8 cellular contexts compared by ENCODE assay signal in genomic region chr2:71069376-71069775, GRCh38. TPM values are rescaled to one million over a fixed set of nuclear protein-coding genes. Genes with fewer than 3 reads are reported as not detected.
DNase-seq lines count a peak whose midpoint lies in the region; ATAC-seq and TF ChIP-seq lines count a peak whose summit lies in the region.

No MANE protein-coding gene starts in this region.

- no peak overlapping the region for H3K27ac ChIP-seq in iPS DF 6.9 (ENCODE audit: low read length)
- H3K27ac ChIP-seq in spleen = peak overlapping the region in 7 of 8 donors; percentile 96 to 99 (median 99)

- peak overlapping the region; percentile 98 for H3K27ac Mint-ChIP-seq in activated CD8-positive, alpha-beta T cell treated with anti-CD3 and anti-CD28 coated beads for 36 hours

- ATAC-seq in activated CD8-positive, alpha-beta T cell treated with anti-CD3 and anti-CD28 coated beads for 36 hours = no peak
- no peak for ATAC-seq in HG03457 (IDR thresholded peaks at IDR 0.05; ENCODE audit: unreplicated experiment)

- POLR2A ChIA-PET in activated CD8-positive, alpha-beta T cell treated with anti-CD3 and anti-CD28 coated beads for 36 hours (lab: Charles Lee) = interaction anchor here (0.7 to 2.5 kb wide), 6 partner anchors 13 to 260 kb away, joined by 3 to 21 read pairs (median 6); partner anchors contain the start of genes MCEE and MPHOSPH10

- H3K36me3 ChIP-seq in iPS DF 6.9 (ENCODE audit: control insufficient read depth, insufficient read depth, low read length) (peaks cover 11% of the 10 kb centered on the region), spleen (peaks cover 0 to 30% (median 17%) of the 10 kb centered on the region in 6 donors)

- H3K9me3 Mint-ChIP-seq in activated CD8-positive, alpha-beta T cell treated with anti-CD3 and anti-CD28 coated beads for 36 hours = no peaks in the 10 kb centered on the region

- no peak for TF ChIP-seq CTCF in HFF-Myc (IDR thresholded peaks at IDR 0.05; ENCODE audit: low read depth, low read length, missing control alignments)
- TF ChIP-seq CTCF in activated CD8-positive, alpha-beta T cell treated with anti-CD3 and anti-CD28 coated beads for 36 hours (IDR thresholded peaks at IDR 0.05) = no peak
- TF ChIP-seq CTCF in spleen (IDR thresholded peaks at IDR 0.05 in 8 of 11, conservative IDR thresholded peaks at IDR 0.05 in 3 of 11) = no peak

- H3K36me3 Mint-ChIP-seq in activated CD8-positive, alpha-beta T cell treated with anti-CD3 and anti-CD28 coated beads for 36 hours (ENCODE audit: low read depth) = peaks cover 14% of the 10 kb centered on the region

- no peaks in the 10 kb centered on the region for H3K27me3 Mint-ChIP-seq in activated CD8-positive, alpha-beta T cell treated with anti-CD3 and anti-CD28 coated beads for 36 hours

- H3K4me1 ChIP-seq in iPS DF 6.9 (ENCODE audit: control insufficient read depth, insufficient read depth, low read length) = no peaks in the 10 kb centered on the region
- peaks cover 39 to 91% (median 82%) of the 10 kb centered on the region in 6 donors for H3K4me1 ChIP-seq in spleen

- intact Hi-C loops in activated CD8-positive, alpha-beta T cell treated with anti-CD3 and anti-CD28 coated beads for 36 hours (cut with micrococcal nuclease) = no loop called here
- intact Hi-C loops in spleen (cut with DNase I; ENCODE audit: low total_unique reads) = no loop called here

- CTCF ChIA-PET in activated CD8-positive, alpha-beta T cell treated with anti-CD3 and anti-CD28 coated beads for 36 hours (lab: Charles Lee) = interaction anchor here (2.3 to 7.4 kb wide), 4 partner anchors 14 to 61 kb away, joined by 11 to 71 read pairs (median 13); partner anchors contain the start of genes MCEE and MPHOSPH10

- H3K4me3 ChIP-seq in HFF-Myc (replicated peaks; ENCODE audit: low read depth, low read length) = peak overlapping the region; percentile 75
- peak overlapping the region; percentile 73; the same call in 1 of the 2 replicates for H3K4me3 ChIP-seq in iPS DF 6.9 (ENCODE audit: low read length)
- peak overlapping the region in 7 of 8 donors; percentile 77 to 97 (median 85) for H3K4me3 ChIP-seq in spleen

- DNase-seq in HFF-Myc (ENCODE audit: extremely low read depth, low read depth) = no peak
- no peak for DNase-seq in activated CD8-positive, alpha-beta T cell treated with anti-CD3 and anti-CD28 coated beads for 36 hours
- no peak for DNase-seq in iPS DF 6.9 (ENCODE audit: low read depth, low spot score)
- DNase-seq in spleen = peak; percentile 47
- no peak for DNase-seq in NCI-H146 (lab: John Stamatoyannopoulos, UW)
- DNase-seq in DMS114 treated with DMSO at 0.1 percent for 48 hours (lab: John Stamatoyannopoulos, UW; ENCODE audit: unreplicated experiment) = no peak
- DNase-seq in DMS53 (lab: John Stamatoyannopoulos, UW) = no peak

- H3K27me3 ChIP-seq in iPS DF 6.9 (ENCODE audit: control insufficient read depth, insufficient read depth, low read length) (no peaks in the 10 kb centered on the region), spleen (replicated peaks in 1 of 7) (no peaks in the 10 kb centered on the region)

- no peak for TF ChIP-seq POLR2A in spleen (IDR thresholded peaks at IDR 0.05)

- H3K4me1 Mint-ChIP-seq in activated CD8-positive, alpha-beta T cell treated with anti-CD3 and anti-CD28 coated beads for 36 hours (ENCODE audit: low read depth) = peaks cover 54% of the 10 kb centered on the region

- no CpG with 5 or more reads among the region's 5 CpGs for WGBS in iPS DF 6.9 (ENCODE audit: insufficient coverage, insufficient read length)
- WGBS in spleen, 5 donors = 46 to 67% (median 59%) methylated on average over 5 of the region's 5 CpGs

- H3K9me3 ChIP-seq in iPS DF 6.9 (ENCODE audit: control insufficient read depth, insufficient read depth, low read length) (no peaks in the 10 kb centered on the region), spleen (no peaks in the 10 kb centered on the region)

- peak overlapping the region; percentile 87 for H3K4me3 Mint-ChIP-seq in activated CD8-positive, alpha-beta T cell treated with anti-CD3 and anti-CD28 coated beads for 36 hours

RNA-seq across cellular contexts. Expression of gene NAGK, which starts 0.9 kb away (rescaled TPM):
- 10 to 100 TPM; 33.6 to 38.7 TPM for total RNA-seq in activated CD8-positive, alpha-beta T cell treated with anti-CD3 and anti-CD28 coated beads for 36 hours
- total RNA-seq in spleen = 100 to 1,000 TPM; 123 to 306 (median 181) TPM
- polyA plus RNA-seq in spleen = 100 to 1,000 TPM; 127 to 321 (median 266) TPM
